In the genomic region with DNA sequence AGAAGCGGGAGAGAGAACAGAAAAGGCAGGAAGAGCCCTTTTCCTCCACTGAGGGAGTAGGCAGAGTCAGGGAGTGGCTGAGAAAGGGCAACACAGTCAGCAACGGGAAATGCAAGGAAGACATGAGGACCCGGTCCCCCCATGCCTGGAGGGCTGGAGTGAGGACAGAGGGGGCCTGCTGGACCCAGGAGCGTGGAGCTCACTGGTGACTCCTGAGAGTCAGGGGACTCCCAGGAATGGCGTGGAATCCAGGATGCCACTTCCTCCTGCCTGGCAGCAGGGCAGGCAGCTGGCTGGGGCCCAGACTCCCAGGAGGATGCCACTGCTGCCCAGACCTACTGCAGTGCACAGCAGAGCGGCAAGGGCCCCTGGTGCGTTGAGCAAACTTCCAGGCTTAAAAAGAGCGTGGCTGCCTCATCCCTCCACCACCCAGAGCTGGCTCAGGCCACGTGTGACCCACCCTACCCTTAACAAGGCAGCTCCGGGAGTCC, we compare ENCODE assay signal across 19 cellular contexts. TPM values are rescaled to one million over a fixed set of nuclear protein-coding genes. Genes with fewer than 3 reads are reported as not detected.
DNase-seq lines count a peak whose midpoint lies in the region; ATAC-seq and TF ChIP-seq lines count a peak whose summit lies in the region.
"Had no signal": no experiment of that assay in that cellular context is flagged by ENCODE, and none has a peak within 500 bp of the region (broad histone marks: within the 10 kb centered on the region; RNA-seq: fewer than 3 reads in every experiment).

No MANE protein-coding gene starts in this region.

- H3F3A ChIP-seq in SK-N-SH (replicated peaks; ENCODE audit: insufficient read depth): no peaks in the 10 kb centered on the region

- H3K79me2 ChIP-seq in SK-N-SH (ENCODE audit: insufficient read depth): no peaks in the 10 kb centered on the region

- peaks cover 45% of the 10 kb centered on the region for H3K27me3 Mint-ChIP-seq in endodermal cell (ENCODE audit: insufficient read depth)

- intact Hi-C loops in sciatic nerve (cut with DNase I): no loop called here
- intact Hi-C loops in esophagus muscularis mucosa (cut with DNase I): no loop called here

- H3K4me3 Mint-ChIP-seq in endodermal cell: no peak overlapping the region
- H3K4me3 Mint-ChIP-seq: activated B cell treated with CpG ODN at 0.5 μM for 24 hours, nephron had no signal

- no peak overlapping the region for H3K4me3 ChIP-seq in SK-N-SH (ENCODE audit: low read depth in 2 of 2, low read length in 1 of 2)
- no peak overlapping the region for H3K4me3 ChIP-seq in MG63
- no peak overlapping the region for H3K4me3 ChIP-seq in endodermal cell (ENCODE audit: low read length)
- H3K4me3 ChIP-seq in esophagus muscularis mucosa: no peak overlapping the region
- H3K4me3 ChIP-seq: HAP-1 had no signal

- H3K4me1 ChIP-seq in SK-N-SH (ENCODE audit: control insufficient read depth in 1 of 2, insufficient read depth in 2 of 2, low read depth in 1 of 2, low read length in 1 of 2) (no peaks in the 10 kb centered on the region), endodermal cell (ENCODE audit: control insufficient read depth, insufficient read depth, low read length) (no peaks in the 10 kb centered on the region), esophagus muscularis mucosa (no peaks in the 10 kb centered on the region)
- H3K4me1 ChIP-seq: HAP-1 had no signal

- H3K36me3 ChIP-seq in SK-N-SH (replicated peaks in 1 of 2; ENCODE audit: control insufficient read depth in 1 of 2, insufficient read depth in 2 of 2, low read length in 1 of 2): no peaks in the 10 kb centered on the region
- H3K36me3 ChIP-seq in MG63: no peaks in the 10 kb centered on the region
- no peaks in the 10 kb centered on the region for H3K36me3 ChIP-seq in endodermal cell (ENCODE audit: control insufficient read depth, insufficient read depth, low read length)
- H3K36me3 ChIP-seq in esophagus muscularis mucosa: no peaks in the 10 kb centered on the region
- H3K36me3 ChIP-seq: HAP-1 had no signal

- no peaks in the 10 kb centered on the region for H3K9me2 ChIP-seq in SK-N-SH

- no peak overlapping the region for H3K27ac Mint-ChIP-seq in endodermal cell
- H3K27ac Mint-ChIP-seq: activated B cell treated with CpG ODN at 0.5 μM for 24 hours, nephron had no signal

- H3K27ac ChIP-seq in SK-N-SH (ENCODE audit: low read depth in 2 of 2, low read length in 1 of 2) (no peak overlapping the region), endodermal cell (ENCODE audit: low read depth, low read length) (no peak overlapping the region), esophagus muscularis mucosa (replicated peaks in 1 of 4) (no peak overlapping the region)

- ATAC-seq in SK-N-SH treated with all-trans-retinoic acid at 6 μM for 48 hours (peak; percentile 38), sciatic nerve (no peak), GM21825 (IDR thresholded peaks at IDR 0.05; ENCODE audit: unreplicated experiment) (no peak)
- ATAC-seq: esophagus mucosa had no signal

- no peak overlapping the region for H3K4me2 ChIP-seq in SK-N-SH

- CTCF ChIA-PET in SK-N-SH (lab: Yijun Ruan, JAX): interaction anchor here (0.6 to 1.5 kb wide), 3 partner anchors 9 to 130 kb away, joined by 3 to 5 read pairs (median 3); no protein-coding TSS in a partner anchor

- H4K20me1 ChIP-seq in SK-N-SH (ENCODE audit: insufficient read depth): no peaks in the 10 kb centered on the region

- TF ChIP-seq POLR2A in esophagus muscularis mucosa (IDR thresholded peaks at IDR 0.05; ENCODE audit: low read depth): no peak

- H3K36me3 Mint-ChIP-seq in endodermal cell (ENCODE audit: low read depth): no peaks in the 10 kb centered on the region

- no peaks in the 10 kb centered on the region; the same call in 1 of the 2 replicates for H3K27me3 ChIP-seq in SK-N-SH (ENCODE audit: insufficient read depth)
- no peaks in the 10 kb centered on the region; the same call in 1 of the 2 replicates for H3K27me3 ChIP-seq in MG63
- peaks cover 6% of the 10 kb centered on the region for H3K27me3 ChIP-seq in endodermal cell (ENCODE audit: control insufficient read depth, insufficient read depth, low read length, poor library complexity, severe bottlenecking)
- peaks cover 0 to 48% (median 0%) of the 10 kb centered on the region in 4 donors for H3K27me3 ChIP-seq in esophagus muscularis mucosa

- H3K9me3 ChIP-seq in SK-N-SH (no peaks in the 10 kb centered on the region), MG63 (no peaks in the 10 kb centered on the region), endodermal cell (ENCODE audit: control insufficient read depth, low read length) (no peaks in the 10 kb centered on the region), esophagus muscularis mucosa (no peaks in the 10 kb centered on the region)
- H3K9me3 ChIP-seq: HAP-1 had no signal

- no peak for TF ChIP-seq RAD21 in SK-N-SH (IDR thresholded peaks at IDR 0.05; ENCODE audit: low read length)

- H3K9ac ChIP-seq in SK-N-SH (no peak overlapping the region), endodermal cell (ENCODE audit: extremely low read depth, low read length, poor library complexity, severe bottlenecking) (no peak overlapping the region)

- POLR2A ChIA-PET in SK-N-SH (lab: Yijun Ruan, JAX): no interaction called here

- TF ChIP-seq CTCF in SK-N-SH (IDR thresholded peaks at IDR 0.05) (no peak), endodermal cell (conservative IDR thresholded peaks at IDR 0.05) (no peak), esophagus muscularis mucosa (IDR thresholded peaks at IDR 0.05) (no peak)

- H3K4me1 Mint-ChIP-seq in endodermal cell: no peaks in the 10 kb centered on the region

- no peak overlapping the region for H2AFZ ChIP-seq in SK-N-SH (ENCODE audit: low read depth)

- no peak for TF ChIP-seq EP300 in SK-N-SH (IDR thresholded peaks at IDR 0.05; ENCODE audit: borderline replicate concordance in 1 of 2, low read depth in 1 of 2, low read length in 1 of 2)
- no peak for TF ChIP-seq EP300 in esophagus muscularis mucosa (IDR thresholded peaks at IDR 0.05)

- H3K9me3 Mint-ChIP-seq in endodermal cell: no peaks in the 10 kb centered on the region
- H3K9me3 Mint-ChIP-seq: activated B cell treated with CpG ODN at 0.5 μM for 24 hours, nephron had no signal

- WGBS in SK-N-SH (ENCODE audit: low lambda C conversion rate): 34% methylated on average over 7 of the region's 10 CpGs
- 73 to 78% methylated on average over 9 to 10 of the region's 10 CpGs for WGBS in endodermal cell (ENCODE audit: insufficient coverage in 1 of 2, insufficient read length in 1 of 2), 2 experiments
- 45% methylated on average over 8 of the region's 10 CpGs for WGBS in esophagus muscularis mucosa

- no peak for DNase-seq in SK-N-SH
- peak; percentile 34 for DNase-seq in MG63
- peak; percentile 47 for DNase-seq in endodermal cell
- peak; percentile 32 for DNase-seq in sciatic nerve (ENCODE audit: low spot score)
- no peak for DNase-seq in esophagus muscularis mucosa (ENCODE audit: extremely low spot score)
- DNase-seq in iPS-NIHi11 (ENCODE audit: low spot score): no peak
- DNase-seq: activated B cell treated with CpG ODN at 0.5 μM for 24 hours, activated T-cell treated with anti-CD3 and anti-CD28 coated beads for 4 hours, Calu3, cortex of kidney, NCI-H2171 treated with DMSO at 0.1 percent for 48 hours, small intestine had no signal

TF ChIP-seq in SK-N-SH treated with all-trans-retinoic acid at 6 μM for 48 hours, 23 proteins besides CTCF, POLR2A, EP300 and RAD21 (continues in another document):
- no peak for TF ChIP-seq ISL1 (CRISPR knock-in tag; IDR thresholded peaks at IDR 0.05)

TF ChIP-seq in SK-N-SH, 30 proteins besides CTCF, POLR2A, EP300 and RAD21 (continues in another document):
- TF ChIP-seq RXRA (IDR thresholded peaks at IDR 0.05; ENCODE audit: borderline replicate concordance, low read depth) (no peak), FOXM1 (IDR thresholded peaks at IDR 0.05; ENCODE audit: low read depth) (no peak), MXI1 (IDR thresholded peaks at IDR 0.05; ENCODE audit: low read depth, low read length) (no peak), YY1 (IDR thresholded peaks at IDR 0.05; ENCODE audit: low read depth) (no peak), FOSL2 (IDR thresholded peaks at IDR 0.05; ENCODE audit: borderline replicate concordance, low read depth) (no peak), JUND (IDR thresholded peaks at IDR 0.05) (no peak), RCOR1 (IDR thresholded peaks at IDR 0.05; ENCODE audit: low read length) (no peak), SMC3 (IDR thresholded peaks at IDR 0.05; ENCODE audit: low read depth, low read length) (no peak), GATA2 (CRISPR knock-in tag; IDR thresholded peaks at IDR 0.05) (no peak)

RNA-seq across cellular contexts. Expression of a gene that starts 11.3 kb away (rescaled TPM):
- 0.03 and 0.06 TPM in 2 replicates for polyA plus RNA-seq in SK-N-SH (2012; rRNA removed)
- polyA plus RNA-seq in SK-N-SH (2012; cell fraction: cytosol; rRNA removed): 0.05 TPM in 1 of 2 replicates, not detected in the other
- polyA plus RNA-seq in SK-N-SH (2012; cell fraction: nucleus; rRNA removed): 0.09 and 0.20 TPM in 2 replicates
- total RNA-seq in MG63 (2014; rRNA removed; shearing (Covaris generic); ENCODE audit: low replicate concordance): 8.4 and 18.1 TPM in 2 replicates
- total RNA-seq in endodermal cell (under 1 TPM in 1 of 2 donors, not detected in 1; 0.20 TPM), sciatic nerve (3.1 TPM), esophagus muscularis mucosa (1 to 10 TPM in 1 of 4 donors, under 1 TPM in 2, not detected in 1; 0.29 to 1.2 (median 0.83) TPM)
- polyA plus RNA-seq in endodermal cell (2013, experiment 1 of 2): not detected
- not detected for polyA plus RNA-seq in endodermal cell (2013, experiment 2 of 2)
- total RNA-seq: Calu3, LHCN-M2 had no signal

RNA-seq across cellular contexts. Expression of a gene that starts 11.4 kb away (rescaled TPM):
- 0.12 and 0.18 TPM in 2 replicates for polyA plus RNA-seq in SK-N-SH (2012; rRNA removed)
- 0.13 and 0.17 TPM in 2 replicates for polyA plus RNA-seq in SK-N-SH (2012; cell fraction: cytosol; rRNA removed)
- 0.75 and 1.2 TPM in 2 replicates for polyA plus RNA-seq in SK-N-SH (2012; cell fraction: nucleus; rRNA removed)
- 4.3 and 6.0 TPM in 2 replicates for total RNA-seq in MG63 (2014; rRNA removed; shearing (Covaris generic); ENCODE audit: low replicate concordance)
- total RNA-seq in endodermal cell: not detected
- not detected for polyA plus RNA-seq in endodermal cell (2013, experiment 1 of 2)
- polyA plus RNA-seq in endodermal cell (2013, experiment 2 of 2): 0.70 TPM
- 7.3 TPM for total RNA-seq in sciatic nerve
- 1 to 10 TPM in 2 of 4 donors, under 1 TPM in 1, not detected in 1; 0.52 to 3.5 (median 1.2) TPM for total RNA-seq in esophagus muscularis mucosa
- total RNA-seq: Calu3, esophagus mucosa, LHCN-M2 had no signal

RNA-seq across cellular contexts. Expression of a gene that starts 20.0 kb away (rescaled TPM):
- not detected in 2 replicates for polyA plus RNA-seq in SK-N-SH (2012; rRNA removed)
- not detected in 2 replicates for polyA plus RNA-seq in SK-N-SH (2012; cell fraction: cytosol; rRNA removed)
- polyA plus RNA-seq in SK-N-SH (2012; cell fraction: nucleus; rRNA removed): not detected in 2 replicates
- not detected in 2 replicates for total RNA-seq in MG63 (2014; rRNA removed; shearing (Covaris generic); ENCODE audit: low replicate concordance)
- not detected for total RNA-seq in endodermal cell
- polyA plus RNA-seq in endodermal cell (2013, experiment 1 of 2): 1.2 TPM
- 1.1 TPM for polyA plus RNA-seq in endodermal cell (2013, experiment 2 of 2)
- total RNA-seq in sciatic nerve: 0.80 TPM
- total RNA-seq in esophagus muscularis mucosa: under 1 TPM in 3 of 4 donors, not detected in 1; 0.32 to 0.83 (median 0.42) TPM
- total RNA-seq: Calu3, LHCN-M2, OCI-LY7 had no signal

Comparison
In these comparisons a context has a peak if more than half of its experiments do, and no peak if none do; other contexts are left out.
1. DNase-seq: peak in MG63 (single experiment), endodermal cell (single experiment) and sciatic nerve (single experiment); none in SK-N-SH (single experiment), esophagus muscularis mucosa (single experiment) and iPS-NIHi11 (single experiment).